24 cellular contexts compared by ENCODE assay signal in the genomic region with DNA sequence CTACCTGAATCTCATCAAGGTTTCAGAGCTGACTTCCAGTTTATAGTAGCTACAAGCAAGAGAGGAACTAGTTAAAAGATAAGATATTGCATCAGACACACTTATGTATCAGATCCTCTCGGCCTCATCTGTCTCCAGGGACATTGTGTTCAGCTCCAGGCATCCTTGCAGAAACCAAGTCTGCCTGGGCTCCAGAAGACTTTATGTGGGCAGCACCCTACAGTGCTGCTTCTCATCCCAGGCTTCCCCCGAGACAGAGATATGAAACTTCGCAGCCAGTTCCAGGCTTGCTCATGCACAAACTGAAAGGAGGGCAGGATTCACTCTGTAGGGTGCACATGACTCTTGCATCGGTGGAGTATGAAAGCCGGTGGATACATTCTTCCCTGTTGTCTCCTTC. TPM values are rescaled to one million over a fixed set of nuclear protein-coding genes. Genes with fewer than 3 reads are reported as not detected.
"Had no signal": no experiment of that assay in that cellular context is flagged by ENCODE, and none has a peak within 500 bp of the region (broad histone marks: within the 10 kb centered on the region; RNA-seq: fewer than 3 reads in every experiment).

No MANE protein-coding gene starts in this region.

- H3K4me3 ChIP-seq: adrenal gland, lower lobe of right lung, right lobe of liver, smooth muscle cell had no signal

- H3K27me3 ChIP-seq: right lobe of liver had no signal

- H3K36me3 ChIP-seq: adrenal gland, lower lobe of right lung, neutrophil, right lobe of liver had no signal

- DNase-seq: activated CD4-positive, alpha-beta T cell treated with anti-CD3 and anti-CD28 coated beads, Interleukin-2, amount 50 U/mL, for 1 hour; activated CD8-positive, alpha-beta memory T cell treated with anti-CD3 and anti-CD28 coated beads, Interleukin-2, amount 50 U/mL, for 4 hours; activated effector memory CD4-positive, alpha-beta T cell treated with anti-CD3 and anti-CD28 coated beads, Interleukin-2, amount 50 U/mL, for 16 hours; activated T-cell treated with anti-CD3 and anti-CD28 coated beads, Interleukin-2, amount 50 U/mL, for 72 hours; adrenal gland; dermis blood vessel endothelial cell; effector memory CD8-positive, alpha-beta T cell; foreskin melanocyte; glutamatergic neuron; hippocampal formation; left colon; lower lobe of right lung; right lobe of liver; stimulated activated CD4-positive, alpha-beta T cell treated with anti-CD3 and anti-CD28 coated beads, Interleukin-4, amount 100 ng/mL, for 1 hour; stimulated activated naive CD8-positive, alpha-beta T cell treated with anti-CD3 and anti-CD28 coated beads, Interleukin-15, amount 100 ng/mL, for 72 hours; T-helper 9 cell had no signal

- H3K9me3 ChIP-seq: adrenal gland, lower lobe of right lung, neutrophil, right lobe of liver had no signal

- H3K4me1 ChIP-seq: adrenal gland, lower lobe of right lung, parathyroid adenoma, right lobe of liver had no signal

RNA-seq across cellular contexts. Expression of a gene that starts 33.9 kb away (rescaled TPM):
- total RNA-seq: activated naive CD4-positive, alpha-beta T cell treated with anti-CD3 and anti-CD28 coated beads, Interleukin-2, amount 50 U/mL, for 72 hours; activated T-cell treated with anti-CD3 and anti-CD28 coated beads, Interleukin-2, amount 50 U/mL, for 72 hours; adrenal gland; bronchial epithelial cell; chondrocyte; dermis blood vessel endothelial cell; left colon; lower lobe of right lung; natural killer cell treated with Interleukin-12 subunit alpha and Interleukin-12 subunit beta and Interleukin-15 and Interleukin-18, amount 100 ng/mL, for 72 hours; right lobe of liver; smooth muscle cell; temporal lobe had no signal
- polyA plus RNA-seq: adrenal gland, smooth muscle cell had no signal
